Comparison of ENCODE assay signal across 20 cellular contexts in genomic region chr11:72841397-72841796, GRCh38.
"Had no signal": no experiment of that assay in that cellular context is flagged by ENCODE, and none has a peak within 500 bp of the region (broad histone marks: within the 10 kb centered on the region; RNA-seq: fewer than 3 reads in every experiment).

No MANE protein-coding gene starts in this region.

- H3K27ac Mint-ChIP-seq: activated CD4-positive, alpha-beta T cell treated with anti-CD3 and anti-CD28 coated beads, Interleukin-2, amount 10 ng/mL, durations not matched to agents 24 days and 14 days; activated CD8-positive, alpha-beta memory T cell treated with anti-CD3 and anti-CD28 coated beads, Interleukin-2, amount 10 ng/mL, durations not matched to agents 7 days and 5 days; activated CD8-positive, alpha-beta T cell treated with anti-CD3 and anti-CD28 coated beads for 36 hours; activated naive CD4-positive, alpha-beta T cell treated with anti-CD3 and anti-CD28 coated beads, Interleukin-2, amount 50 U/mL, for 72 hours; stimulated activated naive CD8-positive, alpha-beta T cell treated with anti-CD3 and anti-CD28 coated beads, Interleukin-15, Interleukin-2, amounts not matched to agents 100 ng/mL and 50 ng/mL, for 24 hours; T-helper 1 cell treated with Interleukin-12 subunit alpha and Interleukin-12 subunit beta and Interleukin-4 antibody, amounts not matched to agents 30 μg/mL and 1 μg/mL, for 36 hours had no signal

- H3K4me3 Mint-ChIP-seq: activated CD4-positive, alpha-beta T cell treated with anti-CD3 and anti-CD28 coated beads, Interleukin-2, amount 10 ng/mL, durations not matched to agents 24 days and 14 days; activated CD8-positive, alpha-beta memory T cell treated with anti-CD3 and anti-CD28 coated beads, Interleukin-2, amount 10 ng/mL, durations not matched to agents 7 days and 5 days; activated CD8-positive, alpha-beta T cell treated with anti-CD3 and anti-CD28 coated beads for 36 hours; stimulated activated naive CD8-positive, alpha-beta T cell treated with anti-CD3 and anti-CD28 coated beads, Interleukin-15, Interleukin-2, amounts not matched to agents 100 ng/mL and 50 ng/mL, for 24 hours; T-helper 1 cell treated with Interleukin-12 subunit alpha and Interleukin-12 subunit beta and Interleukin-4 antibody, amounts not matched to agents 30 μg/mL and 1 μg/mL, for 36 hours had no signal

- H3K27me3 ChIP-seq: ascending aorta, foreskin keratinocyte, sigmoid colon, thyroid gland had no signal

- ATAC-seq: activated CD4-positive, CD25-positive, alpha-beta regulatory T cell treated with anti-CD3 and anti-CD28 coated beads, Interleukin-2, amount 50 U/mL, for 24 hours; activated CD8-positive, alpha-beta memory T cell treated with anti-CD3 and anti-CD28 coated beads, Interleukin-2, amount 10 ng/mL, durations not matched to agents 7 days and 5 days; activated CD8-positive, alpha-beta T cell treated with anti-CD3 and anti-CD28 coated beads for 36 hours; activated naive CD4-positive, alpha-beta T cell treated with anti-CD3 and anti-CD28 coated beads, Interleukin-2, amount 50 U/mL, for 72 hours; foreskin keratinocyte; mucosa of descending colon had no signal

- H3K4me3 ChIP-seq: ascending aorta, mucosa of descending colon, sigmoid colon, thyroid gland had no signal

- H3K9me3 ChIP-seq: ascending aorta, mucosa of descending colon, sigmoid colon, thyroid gland had no signal

- H3K36me3 Mint-ChIP-seq: activated naive CD4-positive, alpha-beta T cell treated with anti-CD3 and anti-CD28 coated beads, Interleukin-2, amount 50 U/mL, for 72 hours had no signal

- H3K4me1 ChIP-seq: thyroid gland had no signal

- H3K9me3 Mint-ChIP-seq: activated CD4-positive, alpha-beta T cell treated with anti-CD3 and anti-CD28 coated beads, Interleukin-2, amount 10 ng/mL, durations not matched to agents 24 days and 14 days; activated CD8-positive, alpha-beta T cell treated with anti-CD3 and anti-CD28 coated beads for 36 hours; activated naive CD4-positive, alpha-beta T cell treated with anti-CD3 and anti-CD28 coated beads, Interleukin-2, amount 50 U/mL, for 72 hours; stimulated activated naive CD8-positive, alpha-beta T cell treated with anti-CD3 and anti-CD28 coated beads, Interleukin-15, Interleukin-2, amounts not matched to agents 100 ng/mL and 50 ng/mL, for 24 hours; T-helper 1 cell treated with Interleukin-12 subunit alpha and Interleukin-12 subunit beta and Interleukin-4 antibody, amounts not matched to agents 30 μg/mL and 1 μg/mL, for 36 hours had no signal

- H3K27ac ChIP-seq: ascending aorta, foreskin keratinocyte, sigmoid colon, thyroid gland had no signal

- DNase-seq: activated CD4-positive, alpha-beta T cell treated with anti-CD3 and anti-CD28 coated beads, Interleukin-2, amount 10 ng/mL, durations not matched to agents 24 days and 14 days; activated CD8-positive, alpha-beta memory T cell treated with anti-CD3 and anti-CD28 coated beads, Interleukin-2, amount 10 ng/mL, durations not matched to agents 7 days and 5 days; activated CD8-positive, alpha-beta T cell treated with anti-CD3 and anti-CD28 coated beads for 36 hours; activated gamma-delta T cell; activated T-cell treated with anti-CD3 and anti-CD28 coated beads for 4 hours; central memory CD4-positive, alpha-beta T cell; dermis blood vessel endothelial cell; effector CD8-positive, alpha-beta T cell; hypothalamus; mucosa of descending colon; sigmoid colon; stimulated activated CD4-positive, alpha-beta T cell treated with anti-CD3 and anti-CD28 coated beads, Interleukin-2, amount 100 ng/mL, for 48 hours; substantia nigra; thyroid gland had no signal

- H3K27me3 Mint-ChIP-seq: activated CD4-positive, alpha-beta T cell treated with anti-CD3 and anti-CD28 coated beads, Interleukin-2, amount 10 ng/mL, durations not matched to agents 24 days and 14 days; activated CD8-positive, alpha-beta memory T cell treated with anti-CD3 and anti-CD28 coated beads, Interleukin-2, amount 10 ng/mL, durations not matched to agents 7 days and 5 days; activated CD8-positive, alpha-beta T cell treated with anti-CD3 and anti-CD28 coated beads for 36 hours; stimulated activated naive CD8-positive, alpha-beta T cell treated with anti-CD3 and anti-CD28 coated beads, Interleukin-15, Interleukin-2, amounts not matched to agents 100 ng/mL and 50 ng/mL, for 24 hours had no signal
